Comparison of ENCODE assay signal across 8 cellular contexts in the genomic region with DNA sequence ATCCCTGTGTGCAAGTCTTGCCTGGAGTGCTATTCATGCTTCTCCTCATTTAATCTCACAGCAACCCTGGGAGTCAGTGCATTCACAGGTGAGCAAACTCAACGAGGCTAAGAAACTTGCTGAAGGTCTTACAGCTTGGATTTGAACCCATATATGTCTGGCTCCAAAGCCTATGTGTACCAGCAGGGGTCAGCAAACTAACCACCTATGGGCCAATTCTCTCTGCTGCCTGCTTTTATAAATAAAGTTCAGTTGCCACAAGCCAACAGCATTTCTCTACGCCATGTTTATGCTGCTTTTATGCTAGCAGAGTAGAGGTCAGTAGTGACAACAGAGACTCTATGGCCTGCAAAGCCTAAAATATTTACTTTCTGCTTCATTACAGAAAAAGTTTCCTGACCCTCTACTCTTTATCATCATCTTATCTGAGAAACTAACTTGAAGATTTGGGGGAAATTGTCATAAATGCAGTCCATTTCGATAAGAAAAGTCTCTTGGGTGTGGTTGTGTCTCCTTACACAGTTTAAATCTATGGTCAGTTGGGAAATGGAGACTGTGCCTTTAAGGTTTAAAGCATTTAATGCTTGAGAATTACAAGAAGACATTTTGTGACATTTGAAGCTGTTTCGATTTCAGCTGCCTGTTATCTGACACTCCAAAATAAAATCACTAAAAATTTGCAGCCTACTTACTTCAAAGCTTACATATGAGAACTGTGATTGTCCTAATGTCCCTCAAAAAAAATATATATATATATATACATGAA.
DNase-seq lines count a peak whose midpoint lies in the region; ATAC-seq, FAIRE-seq and TF ChIP-seq lines count a peak whose summit lies in the region.

No MANE protein-coding gene starts in this region.

- H3K4me1 ChIP-seq in astrocyte (ENCODE audit: insufficient read depth, low read length), result no peaks in the 10 kb centered on the region
- H3K4me1 ChIP-seq in mesenchymal stem cell (ENCODE audit: control insufficient read depth, insufficient read depth, low read depth, low read length), result no peaks in the 10 kb centered on the region

- H2BK12ac ChIP-seq in mesenchymal stem cell (ENCODE audit: low read length in 2 of 2), result no peak overlapping the region

- no peak overlapping the region for H3K4me2 ChIP-seq in astrocyte (ENCODE audit: low read length)
- no peak overlapping the region for H3K4me2 ChIP-seq in mesenchymal stem cell (ENCODE audit: low read length, poor library complexity, severe bottlenecking)

- H3K18ac ChIP-seq in mesenchymal stem cell (ENCODE audit: low read depth in 1 of 2, low read length in 2 of 2), result no peak overlapping the region

- H4K8ac ChIP-seq in mesenchymal stem cell (ENCODE audit: low read length), result no peak overlapping the region

- no peaks in the 10 kb centered on the region for H3K9me3 ChIP-seq in astrocyte (ENCODE audit: insufficient read depth, low read depth, low read length)
- no peaks in the 10 kb centered on the region for H3K9me3 ChIP-seq in mesenchymal stem cell (ENCODE audit: control insufficient read depth, low read length)

- no peak overlapping the region for H3K27ac ChIP-seq in astrocyte (ENCODE audit: low read depth, low read length)
- no peak overlapping the region for H3K27ac ChIP-seq in mesenchymal stem cell (ENCODE audit: low read length, poor library complexity, severe bottlenecking)

- H3K9ac ChIP-seq in astrocyte (ENCODE audit: low read length) (no peak overlapping the region), mesenchymal stem cell (ENCODE audit: low read length) (peak overlapping the region; percentile 74)

- no peak overlapping the region for H4K91ac ChIP-seq in mesenchymal stem cell (ENCODE audit: low read length)

- no peaks in the 10 kb centered on the region for H3K79me2 ChIP-seq in astrocyte (ENCODE audit: insufficient read depth, low read length)

- H2AFZ ChIP-seq in astrocyte (ENCODE audit: low read depth, low read length) (no peak overlapping the region), mesenchymal stem cell (ENCODE audit: low read depth, low read length) (no peak overlapping the region)

- H2BK5ac ChIP-seq in mesenchymal stem cell (ENCODE audit: low read depth, low read length, poor library complexity, severe bottlenecking), result no peak overlapping the region

- 80% methylated on average over 4 of the region's 4 CpGs for WGBS in mesenchymal stem cell

- H3K27me3 ChIP-seq in astrocyte (ENCODE audit: insufficient read depth, low read length) (no peaks in the 10 kb centered on the region), mesenchymal stem cell (ENCODE audit: control insufficient read depth in 1 of 2, insufficient read depth in 1 of 2, low read length in 2 of 2) (no peaks in the 10 kb centered on the region)

- H3K4me1 Mint-ChIP-seq in astrocyte (ENCODE audit: low read depth, unreplicated experiment), result no peaks in the 10 kb centered on the region
- H3K4me1 Mint-ChIP-seq in activated T-helper 17 cell treated with anti-CD3 and anti-CD28 coated beads, Interleukin-2, amount 50 U/mL, for 72 hours, result no peaks in the 10 kb centered on the region

- ATAC-seq in GM19438 (IDR thresholded peaks at IDR 0.05; ENCODE audit: low read depth, unreplicated experiment), result peak; percentile 65
- ATAC-seq in activated T-helper 17 cell treated with anti-CD3 and anti-CD28 coated beads, Interleukin-2, amount 50 U/mL, for 72 hours (replicated peaks), result no peak

- no peaks in the 10 kb centered on the region for H4K20me1 ChIP-seq in astrocyte (ENCODE audit: insufficient read depth, low read length)

- H3K36me3 ChIP-seq in astrocyte (ENCODE audit: insufficient read depth, low read length) (no peaks in the 10 kb centered on the region), mesenchymal stem cell (ENCODE audit: control insufficient read depth in 1 of 2, insufficient read depth in 2 of 2, low read depth in 1 of 2, low read length in 2 of 2) (no peaks in the 10 kb centered on the region)

- no peaks in the 10 kb centered on the region for H3K27me3 Mint-ChIP-seq in astrocyte (ENCODE audit: low read depth, unreplicated experiment)
- H3K27me3 Mint-ChIP-seq in activated T-helper 17 cell treated with anti-CD3 and anti-CD28 coated beads, Interleukin-2, amount 50 U/mL, for 72 hours, result no peaks in the 10 kb centered on the region

- no peak overlapping the region for H3K4me3 Mint-ChIP-seq in astrocyte (ENCODE audit: unreplicated experiment)
- no peak overlapping the region for H3K4me3 Mint-ChIP-seq in activated T-helper 17 cell treated with anti-CD3 and anti-CD28 coated beads, Interleukin-2, amount 50 U/mL, for 72 hours

- H3K36me3 Mint-ChIP-seq in astrocyte (ENCODE audit: low read depth, unreplicated experiment), result no peaks in the 10 kb centered on the region
- H3K36me3 Mint-ChIP-seq in activated T-helper 17 cell treated with anti-CD3 and anti-CD28 coated beads, Interleukin-2, amount 50 U/mL, for 72 hours (ENCODE audit: low read depth), result no peaks in the 10 kb centered on the region

- peak; percentile 56 for TF ChIP-seq CTCF in astrocyte (IDR thresholded peaks at IDR 0.05; ENCODE audit: insufficient read depth, low read depth, low read length)

- H3K14ac ChIP-seq in mesenchymal stem cell (ENCODE audit: low read length in 2 of 2), result no peak overlapping the region

- no peak overlapping the region for H2BK120ac ChIP-seq in mesenchymal stem cell (ENCODE audit: low read depth, low read length)

- no peak overlapping the region for H3K4ac ChIP-seq in mesenchymal stem cell (ENCODE audit: low read depth in 1 of 2, low read length in 2 of 2)

- no peaks in the 10 kb centered on the region for H3K9me3 Mint-ChIP-seq in astrocyte (ENCODE audit: unreplicated experiment)
- no peaks in the 10 kb centered on the region for H3K9me3 Mint-ChIP-seq in activated T-helper 17 cell treated with anti-CD3 and anti-CD28 coated beads, Interleukin-2, amount 50 U/mL, for 72 hours

- H3K23ac ChIP-seq in mesenchymal stem cell (ENCODE audit: low read length in 2 of 2), result no peak overlapping the region

- H3K4me3 ChIP-seq in astrocyte (ENCODE audit: insufficient read depth, low read depth, low read length) (no peak overlapping the region), mesenchymal stem cell (ENCODE audit: insufficient read depth in 1 of 2, low read depth in 1 of 2, low read length in 2 of 2) (no peak overlapping the region)

- FAIRE-seq in astrocyte (lab: Jason Lieb, UNC), result no peak

- no peak overlapping the region for H3K27ac Mint-ChIP-seq in astrocyte (ENCODE audit: unreplicated experiment)
- no peak overlapping the region for H3K27ac Mint-ChIP-seq in activated T-helper 17 cell treated with anti-CD3 and anti-CD28 coated beads, Interleukin-2, amount 50 U/mL, for 72 hours

- no peak overlapping the region for H2AK5ac ChIP-seq in mesenchymal stem cell (ENCODE audit: low read length, severe bottlenecking)

- peak; percentile 64 for DNase-seq in Daoy (ENCODE audit: low read depth)
- peak; percentile 11 for DNase-seq in HuH-7 (ENCODE audit: low spot score)
- DNase-seq in astrocyte (ENCODE audit: low read depth), result peak; percentile 18
- DNase-seq in mesenchymal stem cell, result peak; percentile 46
- DNase-seq in NCI-H510A treated with DMSO at 0.1 percent for 48 hours (lab: John Stamatoyannopoulos, UW), result no peak
- no peak for DNase-seq in NCI-H1092 (lab: John Stamatoyannopoulos, UW)

- H3K79me1 ChIP-seq in mesenchymal stem cell (replicated peaks; ENCODE audit: low read length, poor library complexity, severe bottlenecking), result no peaks in the 10 kb centered on the region

- no peak overlapping the region for H2BK15ac ChIP-seq in mesenchymal stem cell (ENCODE audit: low read depth, poor library complexity, severe bottlenecking)

Comparison
In these comparisons a context has a peak if more than half of its experiments do, and no peak if none do; other contexts are left out.
1. DNase-seq: peak in Daoy (single experiment), HuH-7 (single experiment), astrocyte (single experiment) and mesenchymal stem cell (single experiment); none in NCI-H510A treated with DMSO at 0.1 percent for 48 hours (single experiment) and NCI-H1092 (single experiment).